In genomic region chr17:7612294-7612640, GRCh38 we compare ENCODE assay signal across 13 cellular contexts. TPM values are rescaled to one million over a fixed set of nuclear protein-coding genes. Genes with fewer than 3 reads are reported as not detected.
DNase-seq lines count a peak whose midpoint lies in the region; ATAC-seq and TF ChIP-seq lines count a peak whose summit lies in the region.
"Had no signal": no experiment of that assay in that cellular context is flagged by ENCODE, and none has a peak within 500 bp of the region (broad histone marks: within the 10 kb centered on the region; RNA-seq: fewer than 3 reads in every experiment).

No MANE protein-coding gene starts in this region.

- no peaks in the 10 kb centered on the region for H3K9me2 ChIP-seq in PC-3 (replicated peaks; ENCODE audit: low read length)

- H3F3A ChIP-seq in PC-3 (ENCODE audit: low read length, unreplicated experiment): no peaks in the 10 kb centered on the region

- ATAC-seq in PC-3: no peak
- no peak for ATAC-seq in effector memory CD8-positive, alpha-beta T cell (replicated peaks)
- no peak for ATAC-seq in GM21367 (IDR thresholded peaks at IDR 0.05; ENCODE audit: unreplicated experiment)
- ATAC-seq in GM19328 (IDR thresholded peaks at IDR 0.05; ENCODE audit: unreplicated experiment): no peak
- ATAC-seq in left lung: no peak

- H2AFZ ChIP-seq in PC-3 (ENCODE audit: low read length): no peak overlapping the region
- no peak overlapping the region for H2AFZ ChIP-seq in parathyroid adenoma

- H3K4me3 ChIP-seq in PC-3 (ENCODE audit: low read length) (peak overlapping the region; percentile 95), parathyroid adenoma (ENCODE audit: low read depth, low read length) (peak overlapping the region; percentile 45), left lung (peak overlapping the region in 1 of 2 donors; percentile 84)
- H3K4me3 ChIP-seq: colonic mucosa had no signal

- H3K9me3 ChIP-seq in PC-3 (ENCODE audit: low read length) (no peaks in the 10 kb centered on the region), parathyroid adenoma (ENCODE audit: control insufficient read depth, low read length) (no peaks in the 10 kb centered on the region), left lung (no peaks in the 10 kb centered on the region)
- H3K9me3 ChIP-seq: colonic mucosa, suprapubic skin had no signal

- peak overlapping the region; percentile 32 for H3K27ac Mint-ChIP-seq in T-helper 2 cell treated with Interferon-gamma antibody and Interleukin-4, amounts not matched to agents 5 μg/mL and 100 μg/mL, for 36 hours
- peak overlapping the region in 1 of 2 donors; percentile 95 for H3K27ac Mint-ChIP-seq in effector memory CD8-positive, alpha-beta T cell

- H3K4me1 ChIP-seq in PC-3 (ENCODE audit: insufficient read depth, low read length) (peaks cover 19% of the 10 kb centered on the region), parathyroid adenoma (peaks cover 8% of the 10 kb centered on the region), left lung (peaks cover 23 to 46% of the 10 kb centered on the region in 2 donors)

- H3K4me2 ChIP-seq in PC-3 (ENCODE audit: low read length) (peak overlapping the region; percentile 91), parathyroid adenoma (ENCODE audit: low read length) (peak overlapping the region; percentile 52)

- H3K36me3 ChIP-seq in PC-3 (ENCODE audit: low read depth, low read length): no peaks in the 10 kb centered on the region
- H3K36me3 ChIP-seq in parathyroid adenoma (ENCODE audit: control insufficient read depth, insufficient read depth, low read length): no peaks in the 10 kb centered on the region
- H3K36me3 ChIP-seq in left lung: peaks cover 0 to 4% of the 10 kb centered on the region in 2 donors
- H3K36me3 ChIP-seq: colonic mucosa had no signal

- H3K27me3 Mint-ChIP-seq in T-helper 2 cell treated with Interferon-gamma antibody and Interleukin-4, amounts not matched to agents 5 μg/mL and 100 μg/mL, for 36 hours (ENCODE audit: low read depth): no peaks in the 10 kb centered on the region
- no peaks in the 10 kb centered on the region for H3K27me3 Mint-ChIP-seq in effector memory CD8-positive, alpha-beta T cell

- peaks cover 9% of the 10 kb centered on the region for H3K36me3 Mint-ChIP-seq in T-helper 2 cell treated with Interferon-gamma antibody and Interleukin-4, amounts not matched to agents 5 μg/mL and 100 μg/mL, for 36 hours (ENCODE audit: low read depth)
- H3K36me3 Mint-ChIP-seq in effector memory CD8-positive, alpha-beta T cell (ENCODE audit: insufficient read depth): peaks cover 14% of the 10 kb centered on the region

- H3K4me1 Mint-ChIP-seq in T-helper 2 cell treated with Interferon-gamma antibody and Interleukin-4, amounts not matched to agents 5 μg/mL and 100 μg/mL, for 36 hours (ENCODE audit: low read depth): peaks cover 29% of the 10 kb centered on the region
- H3K4me1 Mint-ChIP-seq in effector memory CD8-positive, alpha-beta T cell (ENCODE audit: low read depth in 2 of 2): peaks cover 25 to 49% of the 10 kb centered on the region in 2 donors

- H3K79me2 ChIP-seq in PC-3 (ENCODE audit: low read length) (peaks cover 58% of the 10 kb centered on the region), parathyroid adenoma (peaks cover 46% of the 10 kb centered on the region)

- no peaks in the 10 kb centered on the region for H3K9me3 Mint-ChIP-seq in T-helper 2 cell treated with Interferon-gamma antibody and Interleukin-4, amounts not matched to agents 5 μg/mL and 100 μg/mL, for 36 hours
- no peaks in the 10 kb centered on the region for H3K9me3 Mint-ChIP-seq in effector memory CD8-positive, alpha-beta T cell

- peak overlapping the region; percentile 44 for H3K4me3 Mint-ChIP-seq in T-helper 2 cell treated with Interferon-gamma antibody and Interleukin-4, amounts not matched to agents 5 μg/mL and 100 μg/mL, for 36 hours
- peak overlapping the region; percentile 80 to 90 for H3K4me3 Mint-ChIP-seq in effector memory CD8-positive, alpha-beta T cell

- POLR2A ChIA-PET in PC-3 (lab: Charles Lee; ENCODE audit: unreplicated experiment): no interaction called here

- CTCF ChIA-PET in PC-3 (lab: Charles Lee): no interaction called here

- no TSS peak for BruUV-seq in PC-3 (replicated peaks; lab: Mats Ljungman, UMichigan)

- no peak for TF ChIP-seq CTCF in PC-3 (conservative IDR thresholded peaks at IDR 0.05; ENCODE audit: low read depth, low read length)
- no peak for TF ChIP-seq CTCF in parathyroid adenoma (IDR thresholded peaks at IDR 0.05)
- TF ChIP-seq CTCF in left lung (IDR thresholded peaks at IDR 0.05): no peak

- H3K27me3 ChIP-seq in PC-3 (ENCODE audit: low read length): no peaks in the 10 kb centered on the region
- no peaks in the 10 kb centered on the region for H3K27me3 ChIP-seq in parathyroid adenoma (ENCODE audit: control insufficient read depth, insufficient read depth, low read length)
- no peaks in the 10 kb centered on the region for H3K27me3 ChIP-seq in left lung
- H3K27me3 ChIP-seq: colonic mucosa, suprapubic skin had no signal

- H4K20me1 ChIP-seq in PC-3 (ENCODE audit: low read length): peaks cover 8% of the 10 kb centered on the region; the same call in 1 of the 2 replicates

- H3K9ac ChIP-seq in PC-3 (ENCODE audit: low read length) (no peak overlapping the region), parathyroid adenoma (no peak overlapping the region)

- H3K27ac ChIP-seq in PC-3 (ENCODE audit: low read length): no peak overlapping the region
- no peak overlapping the region for H3K27ac ChIP-seq in parathyroid adenoma
- H3K27ac ChIP-seq in left lung: no peak overlapping the region
- H3K27ac ChIP-seq: colonic mucosa, suprapubic skin had no signal

- no peak for DNase-seq in T-helper 2 cell treated with Interferon-gamma antibody and Interleukin-4, amounts not matched to agents 5 μg/mL and 100 μg/mL, for 36 hours (ENCODE audit: low spot score)
- DNase-seq in T-helper 2 cell (no peak), PC-3 (no peak), left lung (no peak)
- no peak for DNase-seq in effector memory CD8-positive, alpha-beta T cell
- DNase-seq: colonic mucosa, NCI-H1092, NCI-H774, SW 1271 had no signal

- intact Hi-C loops in PC-3 (cut with micrococcal nuclease) (no loop called here), left lung (cut with DNase I) (no loop called here)

RNA-seq across cellular contexts. Expression of gene FXR2, which starts 2.4 kb away (rescaled TPM):
- total RNA-seq in PC-3 (2014; rRNA removed) (51.4 and 67.2 TPM in 2 replicates), left lung (10 to 100 TPM; 30.6 to 34.6 TPM)

RNA-seq across cellular contexts. Expression of gene SAT2, which starts 15.4 kb away (rescaled TPM):
- total RNA-seq in PC-3 (2014; rRNA removed) (27.6 and 33.1 TPM in 2 replicates), left lung (10 to 100 TPM; 59.8 to 77.3 TPM)

RNA-seq across cellular contexts. Expression of gene SHBG, which starts 17.7 kb away (rescaled TPM):
- total RNA-seq in PC-3 (2014; rRNA removed) (not detected in 2 replicates), left lung (under 1 TPM in 1 of 2 donors, not detected in 1; 0.50 TPM)
- total RNA-seq: suprapubic skin had no signal

RNA-seq across cellular contexts. Expression of gene SOX15, which starts 22.4 kb away (rescaled TPM):
- total RNA-seq in PC-3 (2014; rRNA removed): 6.3 and 7.0 TPM in 2 replicates
- total RNA-seq in left lung: under 1 TPM in 1 of 2 donors, not detected in 1; 0.31 TPM

RNA-seq across cellular contexts. Expression of gene MPDU1, which starts 28.6 kb away (rescaled TPM):
- 71.0 and 94.1 TPM in 2 replicates for total RNA-seq in PC-3 (2014; rRNA removed)
- 10 to 100 TPM; 81.4 to 87.5 TPM for total RNA-seq in left lung
